Comparison of ENCODE assay signal across 22 cellular contexts in the genomic region with DNA sequence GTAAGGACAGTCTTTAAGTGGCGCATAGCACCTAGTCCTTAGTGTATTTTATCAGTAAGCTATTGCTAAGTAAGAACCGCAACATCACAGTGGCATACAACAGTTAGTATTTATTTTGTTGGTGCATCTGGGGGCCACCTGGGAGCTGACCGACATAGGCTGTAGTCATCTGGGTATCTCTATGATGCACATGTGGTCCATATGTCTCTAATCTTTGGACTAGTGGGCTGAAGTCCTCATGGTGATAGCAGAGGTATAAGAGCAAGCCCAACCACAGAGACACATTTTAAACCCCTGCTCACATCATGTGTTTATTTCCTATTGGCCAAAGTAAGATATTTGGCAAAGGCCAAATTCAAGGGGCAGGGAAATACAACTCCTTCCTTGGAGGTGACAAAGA.
"Had no signal": no experiment of that assay in that cellular context is flagged by ENCODE, and none has a peak within 500 bp of the region (broad histone marks: within the 10 kb centered on the region; RNA-seq: fewer than 3 reads in every experiment).

No MANE protein-coding gene starts in this region.

- H3K36me3 ChIP-seq: ascending aorta, colonic mucosa, gastroesophageal sphincter, heart left ventricle, left lung, right atrium auricular region, tibial artery had no signal

- H3K27me3 Mint-ChIP-seq: activated B cell treated with CpG ODN at 0.5 μM for 24 hours; activated CD4-positive, alpha-beta memory T cell treated with anti-CD3 and anti-CD28 coated beads, Interleukin-2, amount 10 ng/mL, durations not matched to agents 7 days and 5 days; activated CD8-positive, alpha-beta memory T cell treated with anti-CD3 and anti-CD28 coated beads, Interleukin-2, amount 10 ng/mL, durations not matched to agents 7 days and 5 days; central memory CD8-positive, alpha-beta T cell; T-helper 17 cell had no signal

- ATAC-seq: activated CD8-positive, alpha-beta memory T cell treated with anti-CD3 and anti-CD28 coated beads, Interleukin-2, amount 10 ng/mL, durations not matched to agents 7 days and 5 days; gastroesophageal sphincter; heart left ventricle; left lung; stimulated activated naive CD8-positive, alpha-beta T cell treated with anti-CD3 and anti-CD28 coated beads, Interleukin-15, Interleukin-2, amounts not matched to agents 100 U/mL and 50 U/mL, for 24 hours; T-helper 17 cell had no signal

- H3K9me3 Mint-ChIP-seq: activated B cell treated with CpG ODN at 0.5 μM for 24 hours; activated CD4-positive, alpha-beta memory T cell treated with anti-CD3 and anti-CD28 coated beads, Interleukin-2, amount 10 ng/mL, durations not matched to agents 7 days and 5 days; activated T-helper 2 cell treated with anti-CD3 and anti-CD28 coated beads, Interferon-gamma antibody, Interleukin-2, Interleukin-4, amounts not matched to agents 10 μg/mL and 5 μg/mL and 100 μg/mL, durations not matched to agents 14 hours and 24 hours and 36 hours; central memory CD8-positive, alpha-beta T cell had no signal

- H3K4me3 Mint-ChIP-seq: activated B cell treated with CpG ODN at 0.5 μM for 24 hours; activated CD4-positive, alpha-beta memory T cell treated with anti-CD3 and anti-CD28 coated beads, Interleukin-2, amount 10 ng/mL, durations not matched to agents 7 days and 5 days; activated CD8-positive, alpha-beta memory T cell treated with anti-CD3 and anti-CD28 coated beads, Interleukin-2, amount 10 ng/mL, durations not matched to agents 7 days and 5 days; central memory CD8-positive, alpha-beta T cell; T-helper 17 cell had no signal

- H3K27me3 ChIP-seq: ascending aorta, colonic mucosa, gastroesophageal sphincter, heart left ventricle, left lung, right atrium auricular region, tibial artery had no signal

- H3K27ac ChIP-seq: ascending aorta, colonic mucosa, gastroesophageal sphincter, heart left ventricle, left lung, right atrium auricular region, tibial artery had no signal

- H3K27ac Mint-ChIP-seq: activated B cell treated with CpG ODN at 0.5 μM for 24 hours; activated CD4-positive, alpha-beta memory T cell treated with anti-CD3 and anti-CD28 coated beads, Interleukin-2, amount 10 ng/mL, durations not matched to agents 7 days and 5 days; activated CD8-positive, alpha-beta memory T cell treated with anti-CD3 and anti-CD28 coated beads, Interleukin-2, amount 10 ng/mL, durations not matched to agents 7 days and 5 days; activated T-helper 2 cell treated with anti-CD3 and anti-CD28 coated beads, Interferon-gamma antibody, Interleukin-2, Interleukin-4, amounts not matched to agents 10 μg/mL and 5 μg/mL and 100 μg/mL, durations not matched to agents 14 hours and 24 hours and 36 hours; T-helper 17 cell had no signal

- H3K4me3 ChIP-seq: ascending aorta, colonic mucosa, gastroesophageal sphincter, heart left ventricle, left lung, right atrium auricular region, tibial artery had no signal

- DNase-seq: activated B cell treated with CpG ODN at 0.5 μM for 24 hours; activated CD4-positive, alpha-beta memory T cell treated with anti-CD3 and anti-CD28 coated beads, Interleukin-2, amount 10 ng/mL, durations not matched to agents 7 days and 5 days; activated CD4-positive, alpha-beta T cell treated with anti-CD3 and anti-CD28 coated beads for 48 hours; activated CD8-positive, alpha-beta memory T cell treated with anti-CD3 and anti-CD28 coated beads, Interleukin-2, amount 10 ng/mL, durations not matched to agents 7 days and 5 days; activated naive CD4-positive, alpha-beta T cell treated with Interleukin-2 at 50 U/mL for 16 hours; colonic mucosa; heart left ventricle; kidney; left lung; midbrain; stimulated activated CD4-positive, alpha-beta T cell treated with anti-CD3 and anti-CD28 coated beads, Interleukin-2, amount 100 ng/mL, for 24 hours; stimulated activated naive CD8-positive, alpha-beta T cell treated with anti-CD3 and anti-CD28 coated beads, Interleukin-15, Interleukin-2, amounts not matched to agents 100 U/mL and 50 U/mL, for 24 hours; substantia nigra; T-helper 17 cell; tibial artery had no signal

- H3K9me3 ChIP-seq: colonic mucosa, gastroesophageal sphincter, left lung, right atrium auricular region, tibial artery had no signal

- FAIRE-seq: endometrium, kidney, urothelium cell line had no signal
